Comparison of ENCODE assay signal across 1 cellular context in the genomic region with DNA sequence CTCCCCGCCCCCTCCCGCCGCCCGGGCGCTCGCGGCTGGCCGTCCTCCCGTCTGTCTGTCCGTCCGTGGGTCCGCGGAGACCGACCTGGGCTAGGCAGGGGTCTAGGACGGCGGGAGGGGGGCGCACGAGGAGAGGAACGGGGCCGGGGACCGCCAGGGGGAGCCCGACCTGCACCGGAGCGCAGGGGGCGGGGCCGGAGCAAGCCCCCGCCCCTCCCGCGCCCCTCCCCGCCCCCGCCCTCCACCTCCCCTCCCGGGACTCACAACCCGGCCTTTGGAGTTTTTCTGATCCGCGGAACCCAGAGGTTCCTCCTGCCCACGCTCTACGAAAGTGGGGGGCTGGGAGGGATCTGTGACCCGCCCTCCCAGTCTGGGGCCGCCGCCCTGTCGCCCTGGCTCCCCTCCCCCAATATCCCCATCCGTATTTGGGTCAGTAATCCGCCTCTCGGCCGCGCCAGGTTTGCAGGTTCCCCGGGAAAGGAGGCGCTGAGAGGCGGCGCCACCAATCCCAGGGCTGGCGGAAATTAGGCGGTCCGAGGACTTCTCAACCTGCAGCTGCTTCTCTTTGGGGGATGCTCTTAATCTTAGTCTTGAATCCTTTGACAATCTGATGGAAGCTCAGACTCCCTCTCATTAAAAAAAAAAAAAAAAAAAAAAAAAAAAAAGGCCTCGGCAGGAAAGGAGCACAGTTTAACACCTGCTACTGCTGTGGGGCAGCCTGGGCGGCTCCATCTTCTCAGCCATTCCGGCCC.
TF ChIP-seq lines count a peak whose summit lies in the region.

No MANE protein-coding gene starts in this region.

TF ChIP-seq in GM12878, 131 proteins besides CTCF, POLR2A, EP300 and RAD21 (continued from another document):
- TF ChIP-seq ZBTB4 (CRISPR knock-in tag; IDR thresholded peaks at IDR 0.05) (no peak), SMC3 (IDR thresholded peaks at IDR 0.05; ENCODE audit: borderline replicate concordance, low read length) (peak; percentile 24; the same call in 1 of the 2 replicates), IKZF1 (conservative IDR thresholded peaks at IDR 0.05) (peak; percentile 29; the same call in 1 of the 2 replicates), ZNF384 (IDR thresholded peaks at IDR 0.05; ENCODE audit: borderline replicate concordance, low read depth, low read length) (peak; percentile 42; the same call in 1 of the 2 replicates), BHLHE40 (IDR thresholded peaks at IDR 0.05; ENCODE audit: borderline replicate concordance in 1 of 2, low read depth in 2 of 2, low read length in 1 of 2) (peak in 1 of 2 experiments; percentile 54; a peak in 1 of 4 replicates), REST (IDR thresholded peaks at IDR 0.05; ENCODE audit: low read depth, low read length) (no peak), YY1 (IDR thresholded peaks at IDR 0.05; ENCODE audit: low read depth, low read length) (0 out of 2 replicates have a peak, but pooled peaks have one; percentile 6), SUZ12 (IDR thresholded peaks at IDR 0.05; ENCODE audit: unreplicated experiment) (no peak), CEBPB (IDR thresholded peaks at IDR 0.05; ENCODE audit: borderline replicate concordance in 1 of 2, low read depth in 2 of 2, low read length in 2 of 2) (no peak), SP1 (IDR thresholded peaks at IDR 0.05; ENCODE audit: low read depth, low read length) (peak; percentile 43), TCF7 (IDR thresholded peaks at IDR 0.05; ENCODE audit: borderline replicate concordance) (no peak)
- TF ChIP-seq, protein P1, sequence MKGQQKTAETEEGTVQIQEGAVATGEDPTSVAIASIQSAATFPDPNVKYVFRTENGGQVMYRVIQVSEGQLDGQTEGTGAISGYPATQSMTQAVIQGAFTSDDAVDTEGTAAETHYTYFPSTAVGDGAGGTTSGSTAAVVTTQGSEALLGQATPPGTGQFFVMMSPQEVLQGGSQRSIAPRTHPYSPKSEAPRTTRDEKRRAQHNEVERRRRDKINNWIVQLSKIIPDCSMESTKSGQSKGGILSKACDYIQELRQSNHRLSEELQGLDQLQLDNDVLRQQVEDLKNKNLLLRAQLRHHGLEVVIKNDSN (IDR thresholded peaks at IDR 0.05; ENCODE audit: borderline replicate concordance, extremely low read length, insufficient read depth, low read depth, low read length) = no peak
- TF ChIP-seq, protein P2, sequence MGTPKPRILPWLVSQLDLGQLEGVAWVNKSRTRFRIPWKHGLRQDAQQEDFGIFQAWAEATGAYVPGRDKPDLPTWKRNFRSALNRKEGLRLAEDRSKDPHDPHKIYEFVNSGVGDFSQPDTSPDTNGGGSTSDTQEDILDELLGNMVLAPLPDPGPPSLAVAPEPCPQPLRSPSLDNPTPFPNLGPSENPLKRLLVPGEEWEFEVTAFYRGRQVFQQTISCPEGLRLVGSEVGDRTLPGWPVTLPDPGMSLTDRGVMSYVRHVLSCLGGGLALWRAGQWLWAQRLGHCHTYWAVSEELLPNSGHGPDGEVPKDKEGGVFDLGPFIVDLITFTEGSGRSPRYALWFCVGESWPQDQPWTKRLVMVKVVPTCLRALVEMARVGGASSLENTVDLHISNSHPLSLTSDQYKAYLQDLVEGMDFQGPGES (IDR thresholded peaks at IDR 0.05) = no peak
